In genomic region chr19:1249298-1249989, GRCh38 we compare ENCODE assay signal across 8 cellular contexts. TPM values are rescaled to one million over a fixed set of nuclear protein-coding genes. Genes with fewer than 3 reads are reported as not detected.
DNase-seq lines count a peak whose midpoint lies in the region; ATAC-seq and TF ChIP-seq lines count a peak whose summit lies in the region.

No MANE protein-coding gene starts in this region.

- peak overlapping the region; percentile 82 for H3K4me3 ChIP-seq in Jurkat, Clone E6-1 (ENCODE audit: low read length)
- H3K4me3 ChIP-seq in mucosa of stomach (ENCODE audit: low read length) = no peak overlapping the region

- H3K27me3 ChIP-seq in mucosa of stomach (ENCODE audit: control insufficient read depth, insufficient read depth, low read length) = no peaks in the 10 kb centered on the region

- peak; percentile 83 for TF ChIP-seq POLR2A in erythroblast (IDR thresholded peaks at IDR 0.05; ENCODE audit: low read length)

- H3K9ac ChIP-seq in mucosa of stomach (ENCODE audit: low read length) = peak overlapping the region; percentile 92

- H3K4me1 ChIP-seq in mucosa of stomach (ENCODE audit: control insufficient read depth, insufficient read depth, low read length) = peaks cover 49% of the 10 kb centered on the region

- ATAC-seq in GM21526 (IDR thresholded peaks at IDR 0.05; ENCODE audit: low FRiP score, unreplicated experiment) = peak; percentile 31

- H3K36me3 ChIP-seq in mucosa of stomach (ENCODE audit: control insufficient read depth, insufficient read depth, low read length) = peaks cover 11% of the 10 kb centered on the region

- H3K9me3 ChIP-seq in mucosa of stomach (ENCODE audit: control insufficient read depth, low read length) = no peaks in the 10 kb centered on the region

- peak; percentile 85 for DNase-seq in Caki2 (ENCODE audit: low read depth)
- DNase-seq in Jurkat, Clone E6-1 (ENCODE audit: low read depth, low spot score) = peak; percentile 95
- peak; percentile 94 for DNase-seq in OCI-M1 (lab: John Stamatoyannopoulos, UW)
- peak; percentile 96 for DNase-seq in activated T-cell treated with anti-CD3 and anti-CD28 coated beads, Interleukin-2, amount 50 U/mL, for 1 hour
- peak; percentile 96 to 99 for DNase-seq in erythroblast (lab: John Stamatoyannopoulos, UW)
- DNase-seq in stimulated activated CD8-positive, alpha-beta memory T cell treated with anti-CD3 and anti-CD28 coated beads, Interleukin-4, amount 100 ng/mL, for 48 hours = peak; percentile 91

- in situ Hi-C loops in Caki2 (cut with HindIII; ENCODE audit: low pct_unique_long_range_greater_than_20kb, low sequenced_read_pairs) = no loop called here

RNA-seq across cellular contexts. Expression of gene MIDN, which starts 1.1 kb away (rescaled TPM):
- total RNA-seq in Caki2 (2014; rRNA removed; shearing (Covaris generic); ENCODE audit: low replicate concordance) = 5.8 and 7.6 TPM in 2 replicates
- polyA plus RNA-seq in Jurkat, Clone E6-1 (2012; ENCODE audit: insufficient read depth, insufficient read length) = 29.9 TPM

RNA-seq across cellular contexts. Expression of gene ATP5F1D, which starts 7.9 kb away (rescaled TPM):
- total RNA-seq in Caki2 (2014; rRNA removed; shearing (Covaris generic); ENCODE audit: low replicate concordance) = 17.9 and 24.9 TPM in 2 replicates
- polyA plus RNA-seq in Jurkat, Clone E6-1 (2012; ENCODE audit: insufficient read depth, insufficient read length) = 286 TPM

RNA-seq across cellular contexts. Expression of gene CBARP, which starts 11.6 kb away (rescaled TPM):
- 0.24 and 1.9 TPM in 2 replicates for total RNA-seq in Caki2 (2014; rRNA removed; shearing (Covaris generic); ENCODE audit: low replicate concordance)
- 4.2 TPM for polyA plus RNA-seq in Jurkat, Clone E6-1 (2012; ENCODE audit: insufficient read depth, insufficient read length)

RNA-seq across cellular contexts. Expression of gene CIRBP, which starts 19.7 kb away (rescaled TPM):
- 51.1 and 84.1 TPM in 2 replicates for total RNA-seq in Caki2 (2014; rRNA removed; shearing (Covaris generic); ENCODE audit: low replicate concordance)
- polyA plus RNA-seq in Jurkat, Clone E6-1 (2012; ENCODE audit: insufficient read depth, insufficient read length) = 253 TPM

RNA-seq across cellular contexts. Expression of gene FAM174C, which starts 25.9 kb away (rescaled TPM):
- total RNA-seq in Caki2 (2014; rRNA removed; shearing (Covaris generic); ENCODE audit: low replicate concordance) = 24.8 and 29.5 TPM in 2 replicates
- polyA plus RNA-seq in Jurkat, Clone E6-1 (2012; ENCODE audit: insufficient read depth, insufficient read length) = 79.3 TPM
